In genomic region chr6:92297101-92297500, GRCh38 we compare ENCODE assay signal across 22 cellular contexts.
"Had no signal": no experiment of that assay in that cellular context is flagged by ENCODE, and none has a peak within 500 bp of the region (broad histone marks: within the 10 kb centered on the region; RNA-seq: fewer than 3 reads in every experiment).

No MANE protein-coding gene starts in this region.

- H3K27me3 ChIP-seq: gastroesophageal sphincter, heart right ventricle, ovary, right lobe of liver, testis had no signal

- DNase-seq: activated B cell treated with CpG ODN at 0.5 μM for 24 hours; activated CD4-positive, alpha-beta T cell treated with anti-CD3 and anti-CD28 coated beads for 48 hours; activated CD8-positive, alpha-beta T cell treated with anti-CD3 and anti-CD28 coated beads for 36 hours; activated naive CD4-positive, alpha-beta T cell; activated naive CD8-positive, alpha-beta T cell treated with anti-CD3 and anti-CD28 coated beads for 36 hours; activated T-cell treated with anti-CD3 and anti-CD28 coated beads, Interleukin-2, amount 50 U/mL, for 1 hour; amygdala; central memory CD4-positive, alpha-beta T cell; erythroblast; heart right ventricle; mesendoderm; natural killer cell; ovary; right lobe of liver; stimulated activated CD4-positive, alpha-beta T cell treated with anti-CD3 and anti-CD28 coated beads, Interleukin-4, amount 100 ng/mL, for 24 hours; testis had no signal

- H3K36me3 ChIP-seq: gastroesophageal sphincter, heart right ventricle, ovary, right lobe of liver had no signal

- H3K9me3 ChIP-seq: gastroesophageal sphincter, ovary, right lobe of liver, testis had no signal

- H3K9me3 Mint-ChIP-seq: activated CD8-positive, alpha-beta T cell treated with anti-CD3 and anti-CD28 coated beads for 36 hours; activated naive CD8-positive, alpha-beta T cell treated with anti-CD3 and anti-CD28 coated beads for 36 hours; type B pancreatic cell had no signal

- H3K4me1 ChIP-seq: gastroesophageal sphincter, heart right ventricle, right lobe of liver, testis had no signal

- H3K27me3 Mint-ChIP-seq: activated B cell treated with CpG ODN at 0.5 μM for 24 hours; activated CD8-positive, alpha-beta T cell treated with anti-CD3 and anti-CD28 coated beads for 36 hours; activated naive CD8-positive, alpha-beta T cell treated with anti-CD3 and anti-CD28 coated beads for 36 hours; activated T-helper 17 cell treated with anti-CD3 and anti-CD28 coated beads, Interleukin-2, amount 50 U/mL, for 72 hours; brain; type B pancreatic cell had no signal

- H3K36me3 Mint-ChIP-seq: activated naive CD8-positive, alpha-beta T cell treated with anti-CD3 and anti-CD28 coated beads for 36 hours; brain; stimulated activated effector memory CD8-positive, alpha-beta T cell treated with anti-CD3 and anti-CD28 coated beads, Interleukin-12 subunit alpha, Interleukin-12 subunit beta, amount 100 ng/mL, for 72 hours; type B pancreatic cell had no signal

- H3K27ac Mint-ChIP-seq: activated B cell treated with CpG ODN at 0.5 μM for 24 hours; activated CD8-positive, alpha-beta T cell treated with anti-CD3 and anti-CD28 coated beads for 36 hours; activated naive CD8-positive, alpha-beta T cell treated with anti-CD3 and anti-CD28 coated beads for 36 hours; activated T-helper 17 cell treated with anti-CD3 and anti-CD28 coated beads, Interleukin-2, amount 50 U/mL, for 72 hours; brain; natural killer cell; stimulated activated effector memory CD8-positive, alpha-beta T cell treated with anti-CD3 and anti-CD28 coated beads, Interleukin-12 subunit alpha, Interleukin-12 subunit beta, amount 100 ng/mL, for 72 hours; type B pancreatic cell had no signal

- ATAC-seq: activated CD8-positive, alpha-beta T cell treated with anti-CD3 and anti-CD28 coated beads for 36 hours; activated T-helper 17 cell treated with anti-CD3 and anti-CD28 coated beads, Interleukin-2, amount 50 U/mL, for 72 hours; gastroesophageal sphincter; heart right ventricle; natural killer cell; right lobe of liver; stimulated activated effector memory CD8-positive, alpha-beta T cell treated with anti-CD3 and anti-CD28 coated beads, Interleukin-12 subunit alpha, Interleukin-12 subunit beta, amount 100 ng/mL, for 72 hours had no signal

- H3K4me1 Mint-ChIP-seq: activated B cell treated with CpG ODN at 0.5 μM for 24 hours; activated naive CD8-positive, alpha-beta T cell treated with anti-CD3 and anti-CD28 coated beads for 36 hours; activated T-helper 17 cell treated with anti-CD3 and anti-CD28 coated beads, Interleukin-2, amount 50 U/mL, for 72 hours; natural killer cell; stimulated activated effector memory CD8-positive, alpha-beta T cell treated with anti-CD3 and anti-CD28 coated beads, Interleukin-12 subunit alpha, Interleukin-12 subunit beta, amount 100 ng/mL, for 72 hours had no signal

- H3K4me3 Mint-ChIP-seq: activated B cell treated with CpG ODN at 0.5 μM for 24 hours; activated CD8-positive, alpha-beta T cell treated with anti-CD3 and anti-CD28 coated beads for 36 hours; activated naive CD8-positive, alpha-beta T cell treated with anti-CD3 and anti-CD28 coated beads for 36 hours; activated T-helper 17 cell treated with anti-CD3 and anti-CD28 coated beads, Interleukin-2, amount 50 U/mL, for 72 hours; brain; natural killer cell; stimulated activated effector memory CD8-positive, alpha-beta T cell treated with anti-CD3 and anti-CD28 coated beads, Interleukin-12 subunit alpha, Interleukin-12 subunit beta, amount 100 ng/mL, for 72 hours; type B pancreatic cell had no signal

- H3K4me3 ChIP-seq: coronary artery, gastroesophageal sphincter, heart right ventricle, ovary, right lobe of liver, testis had no signal

- H3K27ac ChIP-seq: coronary artery, gastroesophageal sphincter, heart right ventricle, ovary, right lobe of liver, testis had no signal
